ENCODE assay signal across 8 cellular contexts in the genomic region with DNA sequence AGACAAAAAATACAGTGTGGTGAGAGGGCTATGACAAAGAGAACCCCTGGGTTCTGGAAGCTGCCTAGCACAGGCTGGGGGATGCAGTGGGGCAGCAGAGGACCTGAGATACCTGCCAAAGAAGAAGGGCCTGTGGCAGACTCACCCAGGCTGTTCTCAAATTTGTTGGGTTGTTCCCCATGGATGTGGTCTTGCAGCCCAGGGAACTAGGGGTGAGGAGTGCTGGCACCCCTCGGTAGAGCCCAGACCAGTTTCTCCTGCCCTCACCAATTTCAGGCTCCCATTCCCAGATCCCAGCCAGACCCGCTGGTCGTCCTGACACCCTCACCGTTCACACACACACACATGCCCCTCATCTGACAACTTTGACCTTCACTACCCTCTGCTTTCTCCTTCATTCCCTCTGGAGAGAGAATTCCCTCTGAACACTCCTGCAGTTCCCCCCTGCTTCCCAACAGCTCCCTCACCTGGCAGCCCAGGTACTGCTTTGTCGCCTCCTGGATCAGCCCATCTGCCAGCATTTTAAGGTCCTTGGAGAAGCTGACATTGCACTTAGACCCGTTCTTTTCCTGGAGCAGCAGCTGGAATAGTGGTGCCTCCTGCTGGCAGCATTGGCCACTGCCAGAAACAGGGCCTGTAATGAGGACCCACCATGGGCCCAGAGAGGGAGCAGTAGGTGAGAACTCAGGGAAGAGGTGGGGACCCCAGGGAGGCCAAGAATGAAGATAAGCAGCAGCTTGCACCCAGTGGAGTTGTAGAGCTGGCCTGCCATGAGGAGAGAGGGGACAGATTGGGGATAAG. TPM values are rescaled to one million over a fixed set of nuclear protein-coding genes. Genes with fewer than 3 reads are reported as not detected.
DNase-seq lines count a peak whose midpoint lies in the region; ATAC-seq, FAIRE-seq and TF ChIP-seq lines count a peak whose summit lies in the region.

No MANE protein-coding gene starts in this region.

- H3K9ac ChIP-seq in iPS-20b (ENCODE audit: low read depth, low read length), result peak overlapping the region; percentile 61; the same call in 1 of the 2 replicates

- 21 to 37% (median 32%) methylated on average over 6 of the region's 6 CpGs for WGBS in small intestine, 3 donors

- peaks cover 8% of the 10 kb centered on the region for H3K4me1 ChIP-seq in iPS-20b (ENCODE audit: insufficient read depth, low read length)
- H3K4me1 ChIP-seq in small intestine (ENCODE audit: control insufficient read depth in 2 of 2, insufficient read depth in 1 of 2, low read depth in 1 of 2, low read length in 1 of 2), result peaks cover 0 to 5% of the 10 kb centered on the region in 2 donors

- no peaks in the 10 kb centered on the region for H3K27me3 ChIP-seq in brain microvascular endothelial cell (replicated peaks)
- H3K27me3 ChIP-seq in iPS-20b (ENCODE audit: insufficient read depth, low read length), result no peaks in the 10 kb centered on the region; the same call in 1 of the 2 replicates
- H3K27me3 ChIP-seq in small intestine (ENCODE audit: control insufficient read depth in 2 of 2, insufficient read depth in 2 of 2, low read length in 2 of 2), result no peaks in the 10 kb centered on the region

- TF ChIP-seq CTCF in brain microvascular endothelial cell (IDR thresholded peaks at IDR 0.05; ENCODE audit: low read depth, low read length, missing control alignments), result peak; percentile 94

- H3K27ac ChIP-seq in brain microvascular endothelial cell, result no peak overlapping the region
- H3K27ac ChIP-seq in iPS-20b (ENCODE audit: low read length), result no peak overlapping the region
- peak overlapping the region in 1 of 2 donors; percentile 27 for H3K27ac ChIP-seq in small intestine (ENCODE audit: low read depth in 1 of 2, low read length in 1 of 2)

- FAIRE-seq in small intestine (lab: Jason Lieb, UNC), result no peak

- H3K36me3 ChIP-seq in brain microvascular endothelial cell (replicated peaks), result no peaks in the 10 kb centered on the region
- no peaks in the 10 kb centered on the region for H3K36me3 ChIP-seq in iPS-20b (ENCODE audit: insufficient read depth, low read depth, low read length)
- H3K36me3 ChIP-seq in small intestine (ENCODE audit: control insufficient read depth in 2 of 2, insufficient read depth in 2 of 2, low read length in 2 of 2), result no peaks in the 10 kb centered on the region

- peak in 11 of 14 donors; percentile 9 to 59 (median 35) for DNase-seq in C1 segment of cervical spinal cord (lab: John Stamatoyannopoulos, UW)
- DNase-seq in NCI-H1436 (lab: John Stamatoyannopoulos, UW), result peak; percentile 63
- peak; percentile 91 for DNase-seq in SW480 (ENCODE audit: low spot score)
- DNase-seq in brain microvascular endothelial cell, result peak; percentile 66
- DNase-seq in small intestine, result peak; percentile 93

- ATAC-seq in GM21360 (IDR thresholded peaks at IDR 0.05; ENCODE audit: unreplicated experiment) (peak; percentile 47), GM18873 (IDR thresholded peaks at IDR 0.05; ENCODE audit: low FRiP score, unreplicated experiment) (no peak)

- in situ Hi-C loops in brain microvascular endothelial cell (cut with HindIII; ENCODE audit: low pct_ligation_motif_present, low sequenced_read_pairs), result no loop called here

- H3K9me3 ChIP-seq in iPS-20b (ENCODE audit: insufficient read depth, low read depth, low read length) (no peaks in the 10 kb centered on the region), small intestine (ENCODE audit: control insufficient read depth, low read depth) (no peaks in the 10 kb centered on the region)

- H3K4me3 ChIP-seq in brain microvascular endothelial cell (ENCODE audit: low read depth, low read length) (no peak overlapping the region), iPS-20b (ENCODE audit: low read length) (peak overlapping the region; percentile 78), small intestine (ENCODE audit: low read depth in 1 of 2, low read length in 2 of 2) (no peak overlapping the region)

RNA-seq across cellular contexts. Expression of a gene that starts 5.9 kb away (rescaled TPM):
- polyA plus RNA-seq in small intestine, result 1 to 10 TPM in 2 of 3 donors, under 1 TPM in 1; 0.22 to 2.7 (median 2.2) TPM

RNA-seq across cellular contexts. Expression of a gene that starts 8.2 kb away (rescaled TPM):
- 100 to 1,000 TPM; 561 to 710 (median 694) TPM for polyA plus RNA-seq in small intestine

RNA-seq across cellular contexts. Expression of a gene that starts 16.8 kb away (rescaled TPM):
- polyA plus RNA-seq in small intestine, result 10 to 100 TPM; 19.2 to 79.8 (median 44.0) TPM

RNA-seq across cellular contexts. Expression of a gene that starts 21.1 kb away (rescaled TPM):
- polyA plus RNA-seq in small intestine, result 100 to 1,000 TPM; 291 to 688 (median 576) TPM

RNA-seq across cellular contexts. Expression of a gene that starts 29.3 kb away (rescaled TPM):
- polyA plus RNA-seq in small intestine, result 10 to 100 TPM in 2 of 3 donors, 1 to 10 TPM in 1; 6.3 to 81.6 (median 24.4) TPM

Comparison
In these comparisons a context has a peak if more than half of its experiments do, and no peak if none do; other contexts are left out.
1. DNase-seq: peak in every context shown above with its lines; median percentile 93 in small intestine; 91 in SW480; 66 in brain microvascular endothelial cell; 63 in NCI-H1436; 35 in C1 segment of cervical spinal cord.